Comparison of ENCODE assay signal across 10 cellular contexts in the genomic region with DNA sequence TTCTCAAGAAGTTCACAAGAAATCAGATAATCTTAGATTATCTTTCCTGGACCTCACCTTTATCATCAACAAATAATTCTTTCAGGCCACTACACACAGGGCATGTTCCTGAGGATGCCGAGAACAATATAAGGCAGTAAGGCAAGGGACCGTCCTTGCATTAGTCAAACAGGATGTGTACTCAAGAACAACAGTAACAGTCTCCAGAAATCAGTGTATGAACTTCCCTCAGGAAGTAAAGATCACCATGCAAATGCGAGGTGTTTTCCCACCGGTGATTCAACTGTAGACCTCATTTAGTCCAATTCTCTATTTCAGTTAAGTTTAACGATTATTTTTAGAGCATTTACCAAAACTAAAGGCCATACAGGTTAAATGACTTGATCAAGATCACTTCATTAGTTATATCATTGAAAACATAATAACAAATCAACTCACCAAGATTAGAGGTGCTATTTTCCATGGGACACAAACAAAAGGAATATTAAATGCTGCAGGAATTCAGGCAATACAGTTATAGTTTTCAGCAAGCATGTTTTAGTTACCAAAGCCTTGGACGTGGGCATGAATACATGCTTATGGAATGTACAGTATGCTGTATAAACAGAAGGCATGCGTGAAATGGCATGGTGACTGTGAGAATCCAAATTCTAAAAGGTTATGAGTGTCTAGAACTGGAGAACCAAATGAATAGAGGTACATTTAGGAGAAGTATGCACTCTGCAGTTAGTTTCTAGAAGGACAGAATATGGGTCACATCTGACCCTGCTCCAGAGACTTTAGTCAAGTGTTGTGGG.
A peak's percentile ranks its signal among the peaks of the same experiment; 100 is the strongest.
DNase-seq lines count a peak whose midpoint lies in the region; ATAC-seq, FAIRE-seq and TF ChIP-seq lines count a peak whose summit lies in the region.
"Had no signal": no experiment of that assay in that cellular context is flagged by ENCODE, and none has a peak within 500 bp of the region (broad histone marks: within the 10 kb centered on the region; RNA-seq: fewer than 3 reads in every experiment).

No MANE protein-coding gene starts in this region.

- H3K4me1 ChIP-seq in PC-3 (ENCODE audit: insufficient read depth, low read length), result no peaks in the 10 kb centered on the region

- H4K20me1 ChIP-seq in PC-3 (ENCODE audit: low read length), result no peaks in the 10 kb centered on the region

- H3K4me3 Mint-ChIP-seq in natural killer cell, result peak overlapping the region; percentile 89

- DNase-seq in PC-3 (peak; percentile 15), natural killer cell (no peak), NCI-H345 treated with DMSO at 0.1 percent for 48 hours (lab: John Stamatoyannopoulos, UW; ENCODE audit: unreplicated experiment) (no peak), H4 (ENCODE audit: low spot score) (no peak), urothelium cell line (ENCODE audit: low spot score) (no peak)
- DNase-seq: DMS53, heart right ventricle had no signal

- POLR2A ChIA-PET in PC-3 (lab: Charles Lee; ENCODE audit: unreplicated experiment), result no interaction called here

- TF ChIP-seq CTCF in PC-3 (conservative IDR thresholded peaks at IDR 0.05; ENCODE audit: low read depth, low read length) (no peak), natural killer cell (IDR thresholded peaks at IDR 0.05) (no peak)

- no peaks in the 10 kb centered on the region for H3F3A ChIP-seq in PC-3 (ENCODE audit: low read length, unreplicated experiment)

- H3K79me2 ChIP-seq in PC-3 (ENCODE audit: low read length), result no peaks in the 10 kb centered on the region

- H3K9me2 ChIP-seq in PC-3 (replicated peaks; ENCODE audit: low read length), result no peaks in the 10 kb centered on the region

- H3K4me3 ChIP-seq in PC-3 (ENCODE audit: low read length), result no peak overlapping the region

- CTCF ChIA-PET in PC-3 (lab: Charles Lee), result no interaction called here

- H3K27me3 Mint-ChIP-seq in natural killer cell (ENCODE audit: low read depth in 2 of 2), result peaks cover 0 to 2% of the 10 kb centered on the region in 2 donors

- peak overlapping the region; percentile 86 to 90 for H3K27ac Mint-ChIP-seq in natural killer cell

- no peak for FAIRE-seq in urothelium cell line (lab: Jason Lieb, UNC)

- no peaks in the 10 kb centered on the region for H3K36me3 Mint-ChIP-seq in natural killer cell

- ATAC-seq in GM18511 (IDR thresholded peaks at IDR 0.05; ENCODE audit: unreplicated experiment) (peak; percentile 42), HG02610 (IDR thresholded peaks at IDR 0.05; ENCODE audit: unreplicated experiment) (peak; percentile 69), PC-3 (no peak), natural killer cell (no peak), SK-N-SH treated with all-trans-retinoic acid at 6 μM for 48 hours (no peak)

- H3K27me3 ChIP-seq in PC-3 (ENCODE audit: low read length), result peaks cover 19% of the 10 kb centered on the region; the same call in 1 of the 2 replicates

- no peaks in the 10 kb centered on the region for H3K9me3 ChIP-seq in PC-3 (ENCODE audit: low read length)
- H3K9me3 ChIP-seq: heart right ventricle had no signal

- no peak overlapping the region for H2AFZ ChIP-seq in PC-3 (ENCODE audit: low read length)

- H3K4me1 Mint-ChIP-seq in natural killer cell, result peaks cover 37 to 43% of the 10 kb centered on the region in 2 donors

- intact Hi-C loops in PC-3 (cut with micrococcal nuclease), result no loop called here
- intact Hi-C loops in natural killer cell (cut with micrococcal nuclease), result no loop called here

- H3K9ac ChIP-seq in PC-3 (ENCODE audit: low read length), result no peak overlapping the region

- H3K27ac ChIP-seq in PC-3 (ENCODE audit: low read length), result no peak overlapping the region

- no peak overlapping the region for H3K4me2 ChIP-seq in PC-3 (ENCODE audit: low read length)

- no peaks in the 10 kb centered on the region for H3K36me3 ChIP-seq in PC-3 (ENCODE audit: low read depth, low read length)
- H3K36me3 ChIP-seq: heart right ventricle had no signal

- BruUV-seq in PC-3 (replicated peaks; lab: Mats Ljungman, UMichigan), result no TSS peak

- H3K9me3 Mint-ChIP-seq in natural killer cell, result no peaks in the 10 kb centered on the region

TF ChIP-seq in SK-N-SH treated with all-trans-retinoic acid at 6 μM for 48 hours, 23 proteins besides CTCF, POLR2A, EP300 and RAD21:
- no peak for TF ChIP-seq TOX (CRISPR knock-in tag; IDR thresholded peaks at IDR 0.05; ENCODE audit: borderline replicate concordance)
- no peak for TF ChIP-seq TCF4 (CRISPR knock-in tag; IDR thresholded peaks at IDR 0.05; ENCODE audit: borderline replicate concordance)

Comparison
In these comparisons a context has a peak if more than half of its experiments do, and no peak if none do; other contexts are left out.
1. ATAC-seq: peak in GM18511 (single experiment) and HG02610 (single experiment); none in PC-3 (single experiment), natural killer cell (0 of 3) and SK-N-SH treated with all-trans-retinoic acid at 6 μM for 48 hours (single experiment).